Comparison of ENCODE assay signal across 8 cellular contexts in genomic region chr9:105157178-105157583, GRCh38.
DNase-seq lines count a peak whose midpoint lies in the region; ATAC-seq and TF ChIP-seq lines count a peak whose summit lies in the region.

No MANE protein-coding gene starts in this region.

- no peak overlapping the region for H3K4me3 ChIP-seq in left ventricle myocardium inferior
- no peak overlapping the region for H3K4me3 ChIP-seq in psoas muscle

- DNase-seq in COR-L47 (lab: John Stamatoyannopoulos, UW) (peak; percentile 61), NCI-H748 (lab: John Stamatoyannopoulos, UW; ENCODE audit: unreplicated experiment) (peak; percentile 62), anterior cingulate cortex (lab: John Stamatoyannopoulos, UW) (peak in 45 of 58 donors; percentile 9 to 76 (median 35)), left ventricle myocardium inferior (peak; percentile 41), psoas muscle (peak; percentile 47 to 69), T-helper 9 cell (no peak)

- intact Hi-C loops in left ventricle myocardium inferior (cut with micrococcal nuclease) = loop anchor here (5.0 to 10.0 kb wide), 3 partner anchors 230 to 295 kb away; partner anchors contain the start of gene ABCA1
- intact Hi-C loops in psoas muscle (cut with DNase I) = loop anchor here (1.0 to 10.0 kb wide), 8 partner anchors 162 to 348 kb away; partner anchors contain the start of gene ABCA1 (in 1 of the 2)

- H3K9me3 ChIP-seq in left ventricle myocardium inferior (replicated peaks) (no peaks in the 10 kb centered on the region), psoas muscle (no peaks in the 10 kb centered on the region)

- H3K27me3 ChIP-seq in left ventricle myocardium inferior (ENCODE audit: low read depth) (no peaks in the 10 kb centered on the region), psoas muscle (ENCODE audit: insufficient read depth in 3 of 3, low read length in 2 of 3) (no peaks in the 10 kb centered on the region)

- H3K4me1 ChIP-seq in left ventricle myocardium inferior (peaks cover 3% of the 10 kb centered on the region), psoas muscle (peaks cover 5% of the 10 kb centered on the region)

- H3K36me3 ChIP-seq in left ventricle myocardium inferior (no peaks in the 10 kb centered on the region), psoas muscle (ENCODE audit: insufficient read depth in 1 of 2, low read depth in 1 of 2) (no peaks in the 10 kb centered on the region)

- peak; percentile 89 for ATAC-seq in GM18867 (IDR thresholded peaks at IDR 0.05; ENCODE audit: unreplicated experiment)
- ATAC-seq in HG03139 (IDR thresholded peaks at IDR 0.05; ENCODE audit: unreplicated experiment) = peak; percentile 75
- ATAC-seq in psoas muscle = peak; percentile 82 to 95 (median 89)

- TF ChIP-seq CTCF in left ventricle myocardium inferior (IDR thresholded peaks at IDR 0.05; ENCODE audit: borderline replicate concordance) (peak; percentile 71), psoas muscle (IDR thresholded peaks at IDR 0.05) (peak; percentile 52)

- peak overlapping the region; percentile 25 for H3K27ac ChIP-seq in left ventricle myocardium inferior (replicated peaks)
- H3K27ac ChIP-seq in psoas muscle = no peak overlapping the region

- 6 to 14% (median 8%) methylated on average over 4 of the region's 4 CpGs for whole genome bisulfite sequencing in psoas muscle, 3 donors
